26 cellular contexts compared by ENCODE assay signal in genomic region chr2:215052810-215053209, GRCh38.
A peak's percentile ranks its signal among the peaks of the same experiment; 100 is the strongest.
DNase-seq lines count a peak whose midpoint lies in the region; ATAC-seq, FAIRE-seq and TF ChIP-seq lines count a peak whose summit lies in the region.
"Had no signal": no experiment of that assay in that cellular context is flagged by ENCODE, and none has a peak within 500 bp of the region (broad histone marks: within the 10 kb centered on the region; RNA-seq: fewer than 3 reads in every experiment).

No MANE protein-coding gene starts in this region.

- no peaks in the 10 kb centered on the region for H3K36me3 ChIP-seq in keratinocyte (ENCODE audit: control insufficient read depth in 2 of 2, extremely low read depth in 1 of 2, insufficient read depth in 2 of 2, low read length in 2 of 2)
- H3K36me3 ChIP-seq: BE2C, BLaER1 had no signal

- H3K9me1 ChIP-seq in keratinocyte (ENCODE audit: control insufficient read depth, extremely low read depth, insufficient read depth, low read length) = no peaks in the 10 kb centered on the region

- no peak overlapping the region for H3K4me3 ChIP-seq in keratinocyte (ENCODE audit: control insufficient read depth in 2 of 3, extremely low read depth in 1 of 3, insufficient read depth in 2 of 3, low read depth in 1 of 3, low read length in 3 of 3)
- H3K4me3 ChIP-seq: BLaER1 had no signal

- FAIRE-seq in keratinocyte (lab: Jason Lieb, UNC) = no peak
- FAIRE-seq: A204.1, G401.6, GM12891, GM19239 had no signal

- H3K27ac ChIP-seq in foreskin keratinocyte = no peak overlapping the region
- H3K27ac ChIP-seq in keratinocyte (ENCODE audit: control insufficient read depth, insufficient read depth, low read length) = peak overlapping the region; percentile 15
- H3K27ac ChIP-seq: BLaER1 had no signal

- no peak overlapping the region for H2AFZ ChIP-seq in keratinocyte (ENCODE audit: control insufficient read depth, low read length)

- H3K9me3 ChIP-seq in keratinocyte (ENCODE audit: control insufficient read depth, low read depth, low read length) = no peaks in the 10 kb centered on the region
- H3K9me3 ChIP-seq: BE2C had no signal

- no peak for ATAC-seq in SK-N-SH treated with all-trans-retinoic acid at 6 μM for 48 hours
- peak; percentile 25 for ATAC-seq in foreskin keratinocyte
- ATAC-seq in GM21528 (IDR thresholded peaks at IDR 0.05; ENCODE audit: low FRiP score, unreplicated experiment) = no peak
- ATAC-seq in GM21576 (IDR thresholded peaks at IDR 0.05; ENCODE audit: unreplicated experiment) = no peak

- H3K27me3 ChIP-seq in foreskin keratinocyte (no peaks in the 10 kb centered on the region), keratinocyte (ENCODE audit: control insufficient read depth, extremely low read depth, insufficient read depth, low read length) (no peaks in the 10 kb centered on the region)
- H3K27me3 ChIP-seq: BE2C, BLaER1 had no signal

- peaks cover 10% of the 10 kb centered on the region for H3K4me1 ChIP-seq in foreskin keratinocyte
- peaks cover 20% of the 10 kb centered on the region for H3K4me1 ChIP-seq in keratinocyte (ENCODE audit: control insufficient read depth, extremely low read depth, insufficient read depth, low read length)
- H3K4me1 ChIP-seq: BLaER1 had no signal

- no peaks in the 10 kb centered on the region for H4K20me1 ChIP-seq in keratinocyte (ENCODE audit: control insufficient read depth, extremely low read depth, insufficient read depth, low read length)
- H4K20me1 ChIP-seq: BLaER1 had no signal

- TF ChIP-seq CTCF in foreskin keratinocyte (conservative IDR thresholded peaks at IDR 0.05) = no peak
- TF ChIP-seq CTCF in keratinocyte (optimal IDR thresholded peaks at IDR 0.05 in 1 of 3, IDR thresholded peaks at IDR 0.05 in 1 of 3, conservative IDR thresholded peaks at IDR 0.05 in 1 of 3; ENCODE audit: extremely low read depth in 1 of 3, insufficient read depth in 2 of 3, low read length in 3 of 3) = no peak

- no peak for DNase-seq in foreskin keratinocyte
- no peak for DNase-seq in keratinocyte (ENCODE audit: low read depth, low spot score)
- DNase-seq in SKM-1 (lab: John Stamatoyannopoulos, UW; ENCODE audit: unreplicated experiment) = no peak
- DNase-seq: 8988T; ACHN; BE2C; C1 segment of cervical spinal cord; CD4-positive, alpha-beta memory T cell; CD4-positive, CD25-positive, alpha-beta regulatory T cell; CD8-positive, alpha-beta memory T cell; COR-L47; DMS 273 treated with DMSO at 0.1 percent for 48 hours; DMS153; DMS53; DMS79; DND-41; EL; GF-D8 had no signal

- H3K9ac ChIP-seq in keratinocyte (ENCODE audit: control insufficient read depth, extremely low read depth, insufficient read depth, low read length) = no peak overlapping the region
- H3K9ac ChIP-seq: BLaER1 had no signal

- dilution Hi-C loops in keratinocyte (cut with MboI; ENCODE audit: extremely low pct_ligation_motif_present, low sequenced_read_pairs) = no loop called here

- H3K79me2 ChIP-seq in keratinocyte (ENCODE audit: control insufficient read depth, insufficient read depth, low read length) = no peaks in the 10 kb centered on the region

- no peak overlapping the region for H3K4me2 ChIP-seq in keratinocyte (ENCODE audit: control insufficient read depth, extremely low read depth, insufficient read depth, low read depth, low read length)
- H3K4me2 ChIP-seq: BLaER1 had no signal

TF ChIP-seq in SK-N-SH treated with all-trans-retinoic acid at 6 μM for 48 hours, 23 proteins besides CTCF, POLR2A, EP300 and RAD21:
- TF ChIP-seq ZNF8 (CRISPR knock-in tag; IDR thresholded peaks at IDR 0.05) (no peak), ZC3H10 (CRISPR knock-in tag; IDR thresholded peaks at IDR 0.05) (no peak), PATZ1 (CRISPR knock-in tag; IDR thresholded peaks at IDR 0.05; ENCODE audit: borderline replicate concordance) (no peak), TCF4 (CRISPR knock-in tag; IDR thresholded peaks at IDR 0.05; ENCODE audit: borderline replicate concordance) (peak; percentile 78), BACH2 (CRISPR knock-in tag; IDR thresholded peaks at IDR 0.05; ENCODE audit: borderline replicate concordance) (no peak), TSHZ2 (CRISPR knock-in tag; IDR thresholded peaks at IDR 0.05) (no peak), CSDC2 (CRISPR knock-in tag; IDR thresholded peaks at IDR 0.05) (no peak), TOX (CRISPR knock-in tag; IDR thresholded peaks at IDR 0.05; ENCODE audit: borderline replicate concordance) (no peak)
